19 cellular contexts compared by ENCODE assay signal in genomic region chr12:93018610-93019009, GRCh38.
A peak's percentile ranks its signal among the peaks of the same experiment; 100 is the strongest.
DNase-seq lines count a peak whose midpoint lies in the region; TF ChIP-seq lines count a peak whose summit lies in the region.
"Had no signal": no experiment of that assay in that cellular context is flagged by ENCODE, and none has a peak within 500 bp of the region (broad histone marks: within the 10 kb centered on the region; RNA-seq: fewer than 3 reads in every experiment).

No MANE protein-coding gene starts in this region.

- H3K27me3 ChIP-seq in Caco-2 (replicated peaks; ENCODE audit: control insufficient read depth, insufficient read depth, low read length): no peaks in the 10 kb centered on the region
- no peaks in the 10 kb centered on the region for H3K27me3 ChIP-seq in colonic mucosa
- H3K27me3 ChIP-seq in liver (ENCODE audit: control insufficient read depth in 4 of 4, insufficient read depth in 4 of 4, low read length in 3 of 4): no peaks in the 10 kb centered on the region
- no peaks in the 10 kb centered on the region for H3K27me3 ChIP-seq in prostate gland (replicated peaks; ENCODE audit: insufficient read depth)
- H3K27me3 ChIP-seq in trophoblast cell (ENCODE audit: insufficient read depth, low read length): no peaks in the 10 kb centered on the region
- H3K27me3 ChIP-seq: SJSA1 had no signal

- H3K79me2 ChIP-seq in trophoblast cell (ENCODE audit: control insufficient read depth, insufficient read depth, low read length, poor library complexity): no peaks in the 10 kb centered on the region

- 58% methylated on average over 2 of the region's 2 CpGs for WGBS in liver
- WGBS in prostate gland: 96% methylated on average over 2 of the region's 2 CpGs
- no CpG with 5 or more reads among the region's 2 CpGs for WGBS in trophoblast cell (ENCODE audit: extremely low coverage, insufficient coverage, insufficient read length)

- H3K4ac ChIP-seq in trophoblast cell (ENCODE audit: low read depth, low read length): no peak overlapping the region

- no peak overlapping the region for H2AFZ ChIP-seq in trophoblast cell (ENCODE audit: insufficient read depth, low read length, poor library complexity)

- H3K79me1 ChIP-seq in trophoblast cell (ENCODE audit: low read length): no peaks in the 10 kb centered on the region

- H3K27ac ChIP-seq in colonic mucosa: peak overlapping the region; percentile 87
- no peak overlapping the region for H3K27ac ChIP-seq in liver (ENCODE audit: low read depth in 1 of 2, low read length in 2 of 2)
- peak overlapping the region; percentile 86 to 87 for H3K27ac ChIP-seq in prostate gland
- no peak overlapping the region for H3K27ac ChIP-seq in trophoblast cell (ENCODE audit: low read depth, low read length)
- H3K27ac ChIP-seq: HL-60, SJSA1 had no signal

- H3K36me3 ChIP-seq in Caco-2 (ENCODE audit: control insufficient read depth, insufficient read depth, low read length) (peaks cover 4% of the 10 kb centered on the region), colonic mucosa (no peaks in the 10 kb centered on the region), liver (ENCODE audit: control insufficient read depth in 4 of 4, insufficient read depth in 3 of 4, low read depth in 1 of 4, low read length in 3 of 4) (no peaks in the 10 kb centered on the region), prostate gland (no peaks in the 10 kb centered on the region), trophoblast cell (ENCODE audit: control insufficient read depth in 1 of 2, insufficient read depth in 2 of 2, low read length in 2 of 2) (no peaks in the 10 kb centered on the region)
- H3K36me3 ChIP-seq: SJSA1 had no signal

- H3K14ac ChIP-seq in trophoblast cell (ENCODE audit: low read length): no peak overlapping the region

- H3K4me3 ChIP-seq in Caco-2 (ENCODE audit: low read depth, low read length) (no peak overlapping the region), colonic mucosa (no peak overlapping the region), liver (ENCODE audit: low read depth in 1 of 3, low read length in 3 of 3) (no peak overlapping the region), prostate gland (no peak overlapping the region), trophoblast cell (ENCODE audit: low read depth, low read length) (no peak overlapping the region)
- H3K4me3 ChIP-seq: SJSA1 had no signal

- TF ChIP-seq CTCF in Caco-2 (IDR thresholded peaks at IDR 0.05; ENCODE audit: insufficient read depth in 1 of 2, low read depth in 1 of 2, low read length in 1 of 2, severe bottlenecking in 1 of 2, unreplicated experiment in 1 of 2) (no peak), colonic mucosa (IDR thresholded peaks at IDR 0.05) (no peak), liver (IDR thresholded peaks at IDR 0.05; ENCODE audit: low read depth, low read length, missing input control) (no peak), prostate gland (IDR thresholded peaks at IDR 0.05) (no peak)

- H3K36me3 Mint-ChIP-seq in Caco-2 (ENCODE audit: insufficient read depth, unreplicated experiment): peaks cover 67% of the 10 kb centered on the region

- no peak overlapping the region for H3K18ac ChIP-seq in trophoblast cell (ENCODE audit: low read length)

- H4K12ac ChIP-seq in trophoblast cell (ENCODE audit: low read depth, low read length): no peak overlapping the region

- H3K4me1 Mint-ChIP-seq in Caco-2 (ENCODE audit: low read depth, unreplicated experiment): peaks cover 69% of the 10 kb centered on the region

- H2BK120ac ChIP-seq in trophoblast cell (ENCODE audit: insufficient read depth, low read length, poor library complexity): no peak overlapping the region

- no peak for TF ChIP-seq RAD21 in liver (IDR thresholded peaks at IDR 0.05)

- no peak overlapping the region for H2BK5ac ChIP-seq in trophoblast cell (ENCODE audit: low read depth, low read length, poor library complexity)

- BruUV-seq in Caco-2 (replicated peaks; lab: Mats Ljungman, UMichigan): no TSS peak

- no peak overlapping the region for H4K8ac ChIP-seq in trophoblast cell (ENCODE audit: low read depth, low read length)

- CTCF ChIA-PET in Caco-2 (lab: Charles Lee): no interaction called here

- H4K91ac ChIP-seq in trophoblast cell (ENCODE audit: low read depth, low read length): no peak overlapping the region

- H3K4me1 ChIP-seq in Caco-2 (peaks cover 93% of the 10 kb centered on the region), colonic mucosa (peaks cover 4% of the 10 kb centered on the region), liver (ENCODE audit: control insufficient read depth in 4 of 4, insufficient read depth in 4 of 4, low read length in 3 of 4) (peaks cover 1 to 12% (median 10%) of the 10 kb centered on the region in 4 donors), prostate gland (replicated peaks) (peaks cover 11% of the 10 kb centered on the region), trophoblast cell (ENCODE audit: control insufficient read depth in 1 of 2, insufficient read depth in 2 of 2, low read length in 2 of 2) (no peaks in the 10 kb centered on the region)
- H3K4me1 ChIP-seq: SJSA1 had no signal

- H3K4me2 ChIP-seq in trophoblast cell (ENCODE audit: low read length): no peak overlapping the region

- POLR2A ChIA-PET in Caco-2 (lab: Charles Lee): interaction anchor here (0.6 kb wide), 1 partner anchor 24 kb away, joined by 3 read pairs; no protein-coding TSS in a partner anchor

- H3K23ac ChIP-seq in trophoblast cell (ENCODE audit: low read length): no peak overlapping the region

- H3K9me3 ChIP-seq in Caco-2: no peaks in the 10 kb centered on the region
- no peaks in the 10 kb centered on the region for H3K9me3 ChIP-seq in colonic mucosa
- H3K9me3 ChIP-seq in liver (ENCODE audit: control insufficient read depth in 4 of 4, low read length in 3 of 4): no peaks in the 10 kb centered on the region
- no peaks in the 10 kb centered on the region for H3K9me3 ChIP-seq in prostate gland
- H3K9me3 ChIP-seq in trophoblast cell (ENCODE audit: insufficient read depth, low read depth, low read length): no peaks in the 10 kb centered on the region
- H3K9me3 ChIP-seq: SJSA1 had no signal

- H3K9me3 Mint-ChIP-seq in Caco-2 (ENCODE audit: unreplicated experiment): no peaks in the 10 kb centered on the region

- H3K27ac Mint-ChIP-seq in Caco-2 (ENCODE audit: unreplicated experiment): peak overlapping the region; percentile 89

- no peaks in the 10 kb centered on the region for H3K27me3 Mint-ChIP-seq in Caco-2 (ENCODE audit: insufficient read depth, unreplicated experiment)

- no peak for TF ChIP-seq POLR2A in prostate gland (IDR thresholded peaks at IDR 0.05)

- intact Hi-C loops in Caco-2 (cut with micrococcal nuclease; ENCODE audit: unreplicated experiment): no loop called here
- intact Hi-C loops in colonic mucosa (cut with DNase I): no loop called here
- intact Hi-C loops in prostate gland (cut with DNase I): no loop called here

- H3K9ac ChIP-seq in colonic mucosa (ENCODE audit: low read depth in 2 of 2, low read length in 2 of 2) (peak overlapping the region in 1 of 2 donors; percentile 44), liver (ENCODE audit: low read depth in 1 of 2, low read length in 2 of 2) (no peak overlapping the region), trophoblast cell (ENCODE audit: low read length) (no peak overlapping the region)

- DNase-seq in Caco-2 (peak in 1 of 2 experiments; percentile 56), colonic mucosa (peak; percentile 47), prostate gland (ENCODE audit: low spot score) (no peak), trophoblast cell (no peak), cerebellum (ENCODE audit: low spot score) (no peak), NCI-H1105 (lab: John Stamatoyannopoulos, UW) (no peak), foreskin melanocyte (no peak)
- DNase-seq: Kasumi-1; NCI-H2029; NCI-H446; NCI-H524 treated with DMSO at 0.1 percent for 48 hours; NCI-H82; NK-92 treated with Interleukin-12 subunit alpha and Interleukin-12 subunit beta, amount 100 ng/mL, for 24 hours; PC-3; Right ventricle myocardium superior; RPMI8226 had no signal

- H2BK12ac ChIP-seq in trophoblast cell (ENCODE audit: low read length): no peak overlapping the region

- peak overlapping the region; percentile 39 for H3K4me3 Mint-ChIP-seq in Caco-2 (ENCODE audit: unreplicated experiment)

- H2AK5ac ChIP-seq in trophoblast cell (ENCODE audit: low read length): no peak overlapping the region

TF ChIP-seq in liver, 16 proteins besides CTCF, POLR2A, EP300 and RAD21:
- TF ChIP-seq FOXA1 (IDR thresholded peaks at IDR 0.05): no peak
- no peak for TF ChIP-seq EGR1 (IDR thresholded peaks at IDR 0.05; ENCODE audit: low read depth in 2 of 2)
- no peak for TF ChIP-seq NR2F2 (IDR thresholded peaks at IDR 0.05)
- TF ChIP-seq HNF4A (conservative IDR thresholded peaks at IDR 0.05): peak; percentile 49 to 59
TF ChIP-seq in liver: peak in this region for 1.

Comparison
In these comparisons a context has a peak if more than half of its experiments do, and no peak if none do; other contexts are left out.
1. H3K27ac ChIP-seq: peak in colonic mucosa (single experiment) and prostate gland (2 of 2); none in liver (0 of 2) and trophoblast cell (single experiment).